In genomic region chr20:63461364-63461763, GRCh38 we compare ENCODE assay signal across 15 cellular contexts. TPM values are rescaled to one million over a fixed set of nuclear protein-coding genes. Genes with fewer than 3 reads are reported as not detected.
DNase-seq lines count a peak whose midpoint lies in the region; ATAC-seq, FAIRE-seq and TF ChIP-seq lines count a peak whose summit lies in the region.
"Had no signal": no experiment of that assay in that cellular context is flagged by ENCODE, and none has a peak within 500 bp of the region (broad histone marks: within the 10 kb centered on the region; RNA-seq: fewer than 3 reads in every experiment).

No MANE protein-coding gene starts in this region.

- H3K9me3 Mint-ChIP-seq in activated naive CD4-positive, alpha-beta T cell treated with anti-CD3 and anti-CD28 coated beads, Interleukin-2, amount 10 ng/mL, durations not matched to agents 7 days and 5 days = no peaks in the 10 kb centered on the region
- H3K9me3 Mint-ChIP-seq in activated naive CD4-positive, alpha-beta T cell treated with anti-CD3 and anti-CD28 coated beads for 36 hours = no peaks in the 10 kb centered on the region
- no peaks in the 10 kb centered on the region for H3K9me3 Mint-ChIP-seq in naive thymus-derived CD4-positive, alpha-beta T cell
- H3K9me3 Mint-ChIP-seq: dendritic cell treated with granulocyte-macrophage colony-stimulating factor and Interleukin-4, amounts not matched to agents 40 ng/mL and 50 ng/mL, for 4 days; naive thymus-derived CD8-positive, alpha-beta T cell; T-helper 1 cell treated with Interleukin-12 subunit alpha and Interleukin-12 subunit beta and Interleukin-4 antibody, amounts not matched to agents 30 μg/mL and 1 μg/mL, for 36 hours had no signal

- intact Hi-C loops in activated naive CD4-positive, alpha-beta T cell treated with anti-CD3 and anti-CD28 coated beads for 36 hours (cut with micrococcal nuclease) = no loop called here
- intact Hi-C loops in GM12878 (cut with micrococcal nuclease; ENCODE audit: unreplicated experiment) = no loop called here
- intact Hi-C loops in naive thymus-derived CD4-positive, alpha-beta T cell (cut with micrococcal nuclease) = no loop called here

- DNase-seq in activated naive CD4-positive, alpha-beta T cell treated with anti-CD3 and anti-CD28 coated beads, Interleukin-2, amount 10 ng/mL, durations not matched to agents 7 days and 5 days = peak; percentile 48
- no peak for DNase-seq in activated naive CD4-positive, alpha-beta T cell treated with anti-CD3 and anti-CD28 coated beads for 36 hours
- DNase-seq in HuH-7 (ENCODE audit: low spot score) (peak; percentile 75), GM12878 (ENCODE audit: low read depth, low spot score) (no peak), myocyte (ENCODE audit: low read depth) (peak; percentile 29), DMS79 treated with DMSO at 0.1 percent for 48 hours (lab: John Stamatoyannopoulos, UW) (no peak), mesenteric fat pad (ENCODE audit: low spot score) (no peak)
- no peak for DNase-seq in naive thymus-derived CD4-positive, alpha-beta T cell
- DNase-seq: DMS153; NCI-H2227 treated with DMSO at 0.1 percent for 48 hours; stimulated activated naive CD4-positive, alpha-beta T cell treated with Interleukin-2 at 50 U/mL for 16 hours had no signal

- H3K36me3 ChIP-seq in GM12878 (ENCODE audit: control insufficient read depth in 2 of 2, insufficient read depth in 2 of 2, low read length in 1 of 2) = no peaks in the 10 kb centered on the region
- no peaks in the 10 kb centered on the region for H3K36me3 ChIP-seq in naive thymus-derived CD4-positive, alpha-beta T cell (ENCODE audit: control insufficient read depth in 2 of 3, insufficient read depth in 3 of 3, low read length in 3 of 3)

- H3K9ac ChIP-seq in GM12878 (ENCODE audit: control insufficient read depth, insufficient read depth, low read length) = no peak overlapping the region

- no peaks in the 10 kb centered on the region for H3K79me2 ChIP-seq in GM12878 (ENCODE audit: control insufficient read depth, insufficient read depth, low read length)

- no peaks in the 10 kb centered on the region for H4K20me1 ChIP-seq in GM12878 (ENCODE audit: control insufficient read depth, insufficient read depth)

- H3K9me3 ChIP-seq in GM12878 (replicated peaks; ENCODE audit: control insufficient read depth, insufficient read depth, low read length) = no peaks in the 10 kb centered on the region
- H3K9me3 ChIP-seq in naive thymus-derived CD4-positive, alpha-beta T cell (ENCODE audit: control insufficient read depth in 2 of 3, low read length in 3 of 3) = no peaks in the 10 kb centered on the region

- TF ChIP-seq CTCF in GM12878 (IDR thresholded peaks at IDR 0.05 in 2 of 3, conservative IDR thresholded peaks at IDR 0.05 in 1 of 3; ENCODE audit: control insufficient read depth in 2 of 3, extremely low read depth in 1 of 3, insufficient read depth in 1 of 3, low read depth in 3 of 3, low read length in 3 of 3) = no peak

- SMC1A ChIA-PET in GM12878 (lab: Charles Lee; ENCODE audit: uncharacterized antibody, unreplicated experiment) = no interaction called here

- BruUV-seq in GM12878 (replicated peaks; lab: Mats Ljungman, UMichigan) = no TSS peak

- H3K27me3 Mint-ChIP-seq in activated naive CD4-positive, alpha-beta T cell treated with anti-CD3 and anti-CD28 coated beads, Interleukin-2, amount 10 ng/mL, durations not matched to agents 7 days and 5 days = peaks cover 46% of the 10 kb centered on the region
- peaks cover 25% of the 10 kb centered on the region for H3K27me3 Mint-ChIP-seq in activated naive CD4-positive, alpha-beta T cell treated with anti-CD3 and anti-CD28 coated beads for 36 hours (ENCODE audit: low read depth)
- peaks cover 4 to 41% (median 30%) of the 10 kb centered on the region in 5 donors for H3K27me3 Mint-ChIP-seq in naive thymus-derived CD4-positive, alpha-beta T cell

- no peak overlapping the region for H2AFZ ChIP-seq in GM12878 (ENCODE audit: control insufficient read depth, low read depth, low read length)

- WGBS in GM12878 (ENCODE audit: insufficient coverage, insufficient replicate concordance, low lambda C conversion rate, missing lambda C conversion rate) = 53% methylated on average over 9 of the region's 10 CpGs

- H3K27ac Mint-ChIP-seq in activated naive CD4-positive, alpha-beta T cell treated with anti-CD3 and anti-CD28 coated beads, Interleukin-2, amount 10 ng/mL, durations not matched to agents 7 days and 5 days = no peak overlapping the region
- no peak overlapping the region for H3K27ac Mint-ChIP-seq in activated naive CD4-positive, alpha-beta T cell treated with anti-CD3 and anti-CD28 coated beads for 36 hours
- H3K27ac Mint-ChIP-seq in naive thymus-derived CD4-positive, alpha-beta T cell = no peak overlapping the region
- H3K27ac Mint-ChIP-seq: dendritic cell treated with granulocyte-macrophage colony-stimulating factor and Interleukin-4, amounts not matched to agents 40 ng/mL and 50 ng/mL, for 4 days; naive thymus-derived CD8-positive, alpha-beta T cell; T-helper 1 cell treated with Interleukin-12 subunit alpha and Interleukin-12 subunit beta and Interleukin-4 antibody, amounts not matched to agents 30 μg/mL and 1 μg/mL, for 36 hours had no signal

- RAD21 ChIA-PET in GM12878 (lab: Charles Lee; ENCODE audit: unreplicated experiment) = no interaction called here

- no peak for TF ChIP-seq EP300 in GM12878 (IDR thresholded peaks at IDR 0.05; ENCODE audit: borderline replicate concordance in 1 of 2, control insufficient read depth in 1 of 2, low read depth in 2 of 2, low read length in 2 of 2)

- POLR2A ChIA-PET in GM12878 (lab: Charles Lee) = no interaction called here
- POLR2A ChIA-PET in naive thymus-derived CD4-positive, alpha-beta T cell (lab: Charles Lee) = no interaction called here

- no peak overlapping the region for H3K4me3 ChIP-seq in GM12878
- H3K4me3 ChIP-seq in naive thymus-derived CD4-positive, alpha-beta T cell (ENCODE audit: low read length) = no peak overlapping the region

- no peak overlapping the region for H3K4me2 ChIP-seq in GM12878 (ENCODE audit: control insufficient read depth, insufficient read depth)

- H3K36me3 Mint-ChIP-seq in activated naive CD4-positive, alpha-beta T cell treated with anti-CD3 and anti-CD28 coated beads, Interleukin-2, amount 10 ng/mL, durations not matched to agents 7 days and 5 days = no peaks in the 10 kb centered on the region
- H3K36me3 Mint-ChIP-seq in activated naive CD4-positive, alpha-beta T cell treated with anti-CD3 and anti-CD28 coated beads for 36 hours (ENCODE audit: low read depth) = no peaks in the 10 kb centered on the region
- H3K36me3 Mint-ChIP-seq in naive thymus-derived CD4-positive, alpha-beta T cell = no peaks in the 10 kb centered on the region
- H3K36me3 Mint-ChIP-seq: naive thymus-derived CD8-positive, alpha-beta T cell had no signal

- FAIRE-seq in GM12878 (lab: Jason Lieb, UNC) = no peak

- no peak overlapping the region for H3K27ac ChIP-seq in GM12878 (ENCODE audit: control insufficient read depth, insufficient read depth)
- no peak overlapping the region for H3K27ac ChIP-seq in naive thymus-derived CD4-positive, alpha-beta T cell (ENCODE audit: low read depth, low read length)

- TF ChIP-seq POLR2A in GM12878 (IDR thresholded peaks at IDR 0.05; ENCODE audit: low read depth, low read length) = no peak

- in situ Hi-C loops in GM12878 (cut with MboI) = no loop called here

- no peak for ATAC-seq in GM12878
- ATAC-seq in naive thymus-derived CD4-positive, alpha-beta T cell = no peak

- no peaks in the 10 kb centered on the region for H3K4me1 Mint-ChIP-seq in activated naive CD4-positive, alpha-beta T cell treated with anti-CD3 and anti-CD28 coated beads, Interleukin-2, amount 10 ng/mL, durations not matched to agents 7 days and 5 days
- no peaks in the 10 kb centered on the region for H3K4me1 Mint-ChIP-seq in activated naive CD4-positive, alpha-beta T cell treated with anti-CD3 and anti-CD28 coated beads for 36 hours (ENCODE audit: low read depth)
- H3K4me1 Mint-ChIP-seq in naive thymus-derived CD4-positive, alpha-beta T cell = no peaks in the 10 kb centered on the region

- no peak overlapping the region for H3K4me3 Mint-ChIP-seq in activated naive CD4-positive, alpha-beta T cell treated with anti-CD3 and anti-CD28 coated beads, Interleukin-2, amount 10 ng/mL, durations not matched to agents 7 days and 5 days
- H3K4me3 Mint-ChIP-seq in activated naive CD4-positive, alpha-beta T cell treated with anti-CD3 and anti-CD28 coated beads for 36 hours = no peak overlapping the region
- no peak overlapping the region for H3K4me3 Mint-ChIP-seq in naive thymus-derived CD4-positive, alpha-beta T cell
- H3K4me3 Mint-ChIP-seq: dendritic cell treated with granulocyte-macrophage colony-stimulating factor and Interleukin-4, amounts not matched to agents 40 ng/mL and 50 ng/mL, for 4 days; naive thymus-derived CD8-positive, alpha-beta T cell; T-helper 1 cell treated with Interleukin-12 subunit alpha and Interleukin-12 subunit beta and Interleukin-4 antibody, amounts not matched to agents 30 μg/mL and 1 μg/mL, for 36 hours had no signal

- no peaks in the 10 kb centered on the region; a peak in 2 of 4 replicates for H3K27me3 ChIP-seq in GM12878 (replicated peaks in 1 of 2; ENCODE audit: control insufficient read depth in 2 of 2, insufficient read depth in 2 of 2, low read length in 1 of 2)
- no peaks in the 10 kb centered on the region for H3K27me3 ChIP-seq in naive thymus-derived CD4-positive, alpha-beta T cell (ENCODE audit: control insufficient read depth in 2 of 2, insufficient read depth in 2 of 2, low read length in 2 of 2)

- CTCF ChIA-PET in activated naive CD4-positive, alpha-beta T cell treated with anti-CD3 and anti-CD28 coated beads, Interleukin-2, amount 10 ng/mL, durations not matched to agents 7 days and 5 days (lab: Charles Lee) = no interaction called here
- CTCF ChIA-PET in activated naive CD4-positive, alpha-beta T cell treated with anti-CD3 and anti-CD28 coated beads for 36 hours (lab: Charles Lee) = no interaction called here
- CTCF ChIA-PET in GM12878 (lab: Yijun Ruan, JAX) = no interaction called here
- CTCF ChIA-PET in naive thymus-derived CD4-positive, alpha-beta T cell (lab: Charles Lee) = no interaction called here

- no peaks in the 10 kb centered on the region for H3K4me1 ChIP-seq in GM12878 (ENCODE audit: control insufficient read depth, insufficient read depth, low read length)
- H3K4me1 ChIP-seq in naive thymus-derived CD4-positive, alpha-beta T cell (ENCODE audit: control insufficient read depth in 2 of 2, insufficient read depth in 2 of 2, low read length in 2 of 2) = no peaks in the 10 kb centered on the region

- no peak for TF ChIP-seq RAD21 in GM12878 (IDR thresholded peaks at IDR 0.05; ENCODE audit: insufficient read depth, low read depth, low read length)

RNA-seq across cellular contexts. Expression of gene KCNQ2, which starts 11.1 kb away (rescaled TPM):
- not detected for total RNA-seq in activated naive CD4-positive, alpha-beta T cell treated with anti-CD3 and anti-CD28 coated beads for 36 hours
- 0.38 TPM in 1 of 2 replicates, not detected in the other for total RNA-seq in GM12878 (2013; cell fraction: nucleolus; rRNA removed)
- not detected in 2 replicates for total RNA-seq in GM12878 (2014; rRNA removed)
- total RNA-seq in GM12878 (2014; rRNA removed; fragmentation: Illumina TruSeq; extraction: Trizol) = not detected in 2 replicates
- 0.49 TPM in 1 of 2 replicates, not detected in the other for total RNA-seq in GM12878 (2021)
- polyA plus RNA-seq in GM12878 (2011; ENCODE audit: low read depth) = not detected
- 0.26 TPM in 1 of 2 replicates, not detected in the other for polyA plus RNA-seq in GM12878 (2011; rRNA removed)
- polyA plus RNA-seq in GM12878 (2011; cell fraction: cytosol; rRNA removed) = 0.67 and 0.79 TPM in 2 replicates
- polyA plus RNA-seq in GM12878 (2011; cell fraction: nucleus; rRNA removed) = 0.34 and 1.1 TPM in 2 replicates
- 0.35 and 0.45 TPM in 2 replicates for polyA plus RNA-seq in GM12878 (2012)
- not detected in 2 replicates for polyA plus RNA-seq in GM12878 (2014; fragmentation: Illumina TruSeq; extraction: Trizol)
- polyA plus RNA-seq in GM12878 (2014; fragmentation: Nextera tagmentation; extraction: Ambion mirVana) = not detected
- 0.05 and 0.06 TPM in 2 replicates for polyA plus RNA-seq in GM12878 (2014; rRNA removed)
- polyA plus RNA-seq in GM12878 (2016; fragmentation: Nextera tagmentation; extraction: Ambion mirVana) = not detected
- 0.36 TPM in 1 of 2 replicates, not detected in the other for polyA minus RNA-seq in GM12878 (2011; rRNA and poly(A)+ RNA removed)
- not detected in 2 replicates for polyA minus RNA-seq in GM12878 (2011; cell fraction: cytosol; rRNA and poly(A)+ RNA removed)
- polyA minus RNA-seq in GM12878 (2011; cell fraction: nucleus; rRNA and poly(A)+ RNA removed) = not detected in 2 replicates
- not detected in 2 replicates for total RNA-seq in myocyte
- polyA plus RNA-seq in myocyte (2012) = not detected
- total RNA-seq in mesenteric fat pad = not detected
- total RNA-seq in naive thymus-derived CD4-positive, alpha-beta T cell = under 1 TPM in 3 of 5 experiments, not detected in 2; 0.27 to 0.72 (median 0.30) TPM
- not detected for polyA plus RNA-seq in naive thymus-derived CD4-positive, alpha-beta T cell
- total RNA-seq: OCI-LY7 had no signal
- polyA plus RNA-seq: naive thymus-derived CD8-positive, alpha-beta T cell had no signal

RNA-seq across cellular contexts. Expression of gene EEF1A2, which starts 37.5 kb away (rescaled TPM):
- total RNA-seq in activated naive CD4-positive, alpha-beta T cell treated with anti-CD3 and anti-CD28 coated beads for 36 hours = under 1 TPM in 1 of 2 experiments, not detected in 1; 0.12 TPM
- total RNA-seq in GM12878 (2013; cell fraction: nucleolus; rRNA removed) = not detected in 2 replicates
- total RNA-seq in GM12878 (2014; rRNA removed) (not detected in 2 replicates), GM12878 (2014; rRNA removed; fragmentation: Illumina TruSeq; extraction: Trizol) (not detected in 2 replicates), GM12878 (2021) (0.56 and 0.74 TPM in 2 replicates), myocyte (456 and 555 TPM in 2 replicates), mesenteric fat pad (1.2 TPM)
- not detected for polyA plus RNA-seq in GM12878 (2011; ENCODE audit: low read depth)
- polyA plus RNA-seq in GM12878 (2011; rRNA removed) (not detected in 2 replicates), GM12878 (2014; fragmentation: Illumina TruSeq; extraction: Trizol) (not detected in 2 replicates), GM12878 (2014; fragmentation: Nextera tagmentation; extraction: Ambion mirVana) (not detected), GM12878 (2014; rRNA removed) (not detected in 2 replicates), GM12878 (2016; fragmentation: Nextera tagmentation; extraction: Ambion mirVana) (not detected)
- 0.04 TPM in 1 of 2 replicates, not detected in the other for polyA plus RNA-seq in GM12878 (2011; cell fraction: cytosol; rRNA removed)
- 0.13 TPM in 1 of 2 replicates, not detected in the other for polyA plus RNA-seq in GM12878 (2011; cell fraction: nucleus; rRNA removed)
- polyA plus RNA-seq in GM12878 (2012) = 0.50 and 0.77 TPM in 2 replicates
- polyA minus RNA-seq in GM12878 (2011; rRNA and poly(A)+ RNA removed) = not detected in 2 replicates
- not detected in 2 replicates for polyA minus RNA-seq in GM12878 (2011; cell fraction: cytosol; rRNA and poly(A)+ RNA removed)
- polyA minus RNA-seq in GM12878 (2011; cell fraction: nucleus; rRNA and poly(A)+ RNA removed) = not detected in 2 replicates
- polyA plus RNA-seq in myocyte (2012) = 87.3 TPM
- 1 to 10 TPM in 2 of 5 experiments, under 1 TPM in 2, not detected in 1; 0.11 to 1.5 (median 0.92) TPM for total RNA-seq in naive thymus-derived CD4-positive, alpha-beta T cell
- polyA plus RNA-seq in naive thymus-derived CD4-positive, alpha-beta T cell = under 1 TPM in 1 of 2 donors, not detected in 1; 0.08 TPM
- polyA plus RNA-seq: naive thymus-derived CD8-positive, alpha-beta T cell had no signal

RNA-seq across cellular contexts. Expression of gene PPDPF, which starts 59.2 kb away (rescaled TPM):
- 100 to 1,000 TPM; 189 to 194 TPM for total RNA-seq in activated naive CD4-positive, alpha-beta T cell treated with anti-CD3 and anti-CD28 coated beads for 36 hours
- total RNA-seq in GM12878 (2013; cell fraction: nucleolus; rRNA removed) = 19.4 and 22.6 TPM in 2 replicates
- 36.8 and 47.6 TPM in 2 replicates for total RNA-seq in GM12878 (2014; rRNA removed)
- 3.2 and 5.1 TPM in 2 replicates for total RNA-seq in GM12878 (2014; rRNA removed; fragmentation: Illumina TruSeq; extraction: Trizol)
- total RNA-seq in GM12878 (2021) = 154 TPM in 2 replicates
- polyA plus RNA-seq in GM12878 (2011; ENCODE audit: low read depth) = 9.0 TPM
- 0.72 and 1.5 TPM in 2 replicates for polyA plus RNA-seq in GM12878 (2011; rRNA removed)
- 6.2 and 8.5 TPM in 2 replicates for polyA plus RNA-seq in GM12878 (2011; cell fraction: cytosol; rRNA removed)
- polyA plus RNA-seq in GM12878 (2011; cell fraction: nucleus; rRNA removed) = 12.2 and 16.6 TPM in 2 replicates
- 103 and 151 TPM in 2 replicates for polyA plus RNA-seq in GM12878 (2012)
- 5.2 TPM in 1 of 2 replicates, not detected in the other for polyA plus RNA-seq in GM12878 (2014; fragmentation: Illumina TruSeq; extraction: Trizol)
- 1 to 10 TPM in 1 of 2 experiments, under 1 TPM in 1; 0.32 to 2.8 TPM for polyA plus RNA-seq in GM12878 (2014; fragmentation: Nextera tagmentation; extraction: Ambion mirVana)
- 77.6 and 87.7 TPM in 2 replicates for polyA plus RNA-seq in GM12878 (2014; rRNA removed)
- polyA plus RNA-seq in GM12878 (2016; fragmentation: Nextera tagmentation; extraction: Ambion mirVana) = 10 to 100 TPM; 40.3 to 42.9 TPM
- polyA minus RNA-seq in GM12878 (2011; rRNA and poly(A)+ RNA removed) = 0.95 and 4.6 TPM in 2 replicates
- polyA minus RNA-seq in GM12878 (2011; cell fraction: cytosol; rRNA and poly(A)+ RNA removed) = 33.7 and 62.3 TPM in 2 replicates
- 11.4 and 14.4 TPM in 2 replicates for polyA minus RNA-seq in GM12878 (2011; cell fraction: nucleus; rRNA and poly(A)+ RNA removed)
- total RNA-seq in myocyte = 230 and 275 TPM in 2 replicates
- 377 TPM for polyA plus RNA-seq in myocyte (2012)
- total RNA-seq in mesenteric fat pad = 173 TPM
- 100 to 1,000 TPM; 138 to 225 (median 184) TPM for total RNA-seq in naive thymus-derived CD4-positive, alpha-beta T cell
- polyA plus RNA-seq in naive thymus-derived CD4-positive, alpha-beta T cell = 10 to 100 TPM; 67.7 to 83.1 TPM

Comparison
In these comparisons a context has a peak if more than half of its experiments do, and no peak if none do; other contexts are left out.
1. DNase-seq: peak in activated naive CD4-positive, alpha-beta T cell treated with anti-CD3 and anti-CD28 coated beads, Interleukin-2, amount 10 ng/mL, durations not matched to agents 7 days and 5 days (single experiment), HuH-7 (single experiment) and myocyte (single experiment); none in activated naive CD4-positive, alpha-beta T cell treated with anti-CD3 and anti-CD28 coated beads for 36 hours (single experiment), GM12878 (single experiment), DMS79 treated with DMSO at 0.1 percent for 48 hours (single experiment), mesenteric fat pad (single experiment) and naive thymus-derived CD4-positive, alpha-beta T cell (0 of 9).
2. RNA of gene EEF1A2, which starts 37.5 kb away (total RNA-seq): 456 to 555 TPM in myocyte; 1.2 TPM in mesenteric fat pad (single experiment), 0.11 to 1.5 TPM in naive thymus-derived CD4-positive, alpha-beta T cell, 0.12 TPM in activated naive CD4-positive, alpha-beta T cell treated with anti-CD3 and anti-CD28 coated beads for 36 hours and 0.56 to 0.74 TPM in GM12878; every median in the first group is over 100 times any median in the second.